In the genomic region with DNA sequence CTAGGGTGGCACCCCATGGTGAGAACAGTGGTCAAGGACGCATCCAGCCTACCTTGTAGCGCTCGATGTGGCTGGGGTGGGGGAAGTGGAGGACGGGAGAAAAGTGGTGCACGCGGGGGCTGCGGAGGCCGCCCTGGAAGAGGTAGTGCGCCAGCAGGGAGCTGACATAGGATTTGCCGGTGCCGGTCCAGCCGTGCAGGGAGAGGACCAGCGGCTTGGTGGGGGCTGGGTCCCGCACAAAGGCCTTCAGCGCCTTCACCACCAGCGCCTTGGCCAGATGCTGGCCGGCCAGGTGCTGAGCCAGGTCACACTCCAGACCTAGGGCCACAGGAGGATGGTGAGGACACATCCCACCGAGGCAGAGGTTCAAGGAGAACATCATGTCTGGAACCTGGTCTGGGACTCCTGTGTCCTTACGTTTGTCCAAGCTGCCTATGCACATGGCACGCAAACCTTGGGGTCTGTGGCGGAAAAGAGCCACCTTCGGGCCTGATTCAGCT, we compare ENCODE assay signal across 1 cellular context.
TF ChIP-seq lines count a peak whose summit lies in the region.

No MANE protein-coding gene starts in this region.

TF ChIP-seq in IMR-90, 13 proteins besides CTCF, POLR2A, EP300 and RAD21 (continued from another document):
- TF ChIP-seq USF2 (IDR thresholded peaks at IDR 0.05; ENCODE audit: low read depth, low read length), result no peak
- no peak for TF ChIP-seq SMC3 (IDR thresholded peaks at IDR 0.05; ENCODE audit: low read depth, low read length)
- no peak for TF ChIP-seq RFX5 (IDR thresholded peaks at IDR 0.05; ENCODE audit: low read depth, low read length)
- TF ChIP-seq, protein P1, sequence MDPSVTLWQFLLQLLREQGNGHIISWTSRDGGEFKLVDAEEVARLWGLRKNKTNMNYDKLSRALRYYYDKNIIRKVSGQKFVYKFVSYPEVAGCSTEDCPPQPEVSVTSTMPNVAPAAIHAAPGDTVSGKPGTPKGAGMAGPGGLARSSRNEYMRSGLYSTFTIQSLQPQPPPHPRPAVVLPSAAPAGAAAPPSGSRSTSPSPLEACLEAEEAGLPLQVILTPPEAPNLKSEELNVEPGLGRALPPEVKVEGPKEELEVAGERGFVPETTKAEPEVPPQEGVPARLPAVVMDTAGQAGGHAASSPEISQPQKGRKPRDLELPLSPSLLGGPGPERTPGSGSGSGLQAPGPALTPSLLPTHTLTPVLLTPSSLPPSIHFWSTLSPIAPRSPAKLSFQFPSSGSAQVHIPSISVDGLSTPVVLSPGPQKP (IDR thresholded peaks at IDR 0.05; ENCODE audit: borderline replicate concordance, low read depth, low read length), result no peak
